Comparison of ENCODE assay signal across 14 cellular contexts in the genomic region with DNA sequence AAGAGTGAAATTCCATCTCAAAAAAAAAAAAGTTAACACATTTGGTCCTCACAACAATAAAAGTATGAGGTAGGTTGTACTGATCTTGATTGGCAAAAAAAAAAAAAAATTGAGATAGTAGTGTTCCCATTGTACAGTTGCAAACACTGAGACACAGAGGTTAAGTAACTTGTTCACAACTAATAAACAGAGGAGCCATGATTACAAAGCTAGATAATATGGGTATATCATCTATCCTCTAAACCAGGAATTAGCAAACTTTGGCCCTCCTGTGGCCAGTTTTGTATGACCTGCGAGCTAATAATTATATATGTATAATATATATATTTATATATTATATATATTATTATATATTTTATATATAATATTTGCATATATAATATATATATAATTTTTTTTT. TPM values are rescaled to one million over a fixed set of nuclear protein-coding genes. Genes with fewer than 3 reads are reported as not detected.
DNase-seq lines count a peak whose midpoint lies in the region; ATAC-seq and TF ChIP-seq lines count a peak whose summit lies in the region.
"Had no signal": no experiment of that assay in that cellular context is flagged by ENCODE, and none has a peak within 500 bp of the region (broad histone marks: within the 10 kb centered on the region; RNA-seq: fewer than 3 reads in every experiment).

No MANE protein-coding gene starts in this region.

- H3K36me3 ChIP-seq in OCI-LY7 (ENCODE audit: insufficient read depth, low read length) (peaks cover 16% of the 10 kb centered on the region), psoas muscle (ENCODE audit: insufficient read depth in 1 of 2, low read depth in 1 of 2) (peaks cover 0 to 17% of the 10 kb centered on the region in 2 donors)

- H3K9me2 ChIP-seq in OCI-LY7 (ENCODE audit: insufficient read depth, low read length) = no peaks in the 10 kb centered on the region

- no peaks in the 10 kb centered on the region for H3K27me3 Mint-ChIP-seq in activated naive CD4-positive, alpha-beta T cell treated with anti-CD3 and anti-CD28 coated beads, Interleukin-2, amount 50 U/mL, for 24 hours
- H3K27me3 Mint-ChIP-seq in activated naive CD4-positive, alpha-beta T cell treated with anti-CD3 and anti-CD28 coated beads for 36 hours (ENCODE audit: low read depth) = no peaks in the 10 kb centered on the region
- no peaks in the 10 kb centered on the region for H3K27me3 Mint-ChIP-seq in CD4-positive, alpha-beta T cell

- H3K79me2 ChIP-seq in OCI-LY7 (ENCODE audit: insufficient read depth, low read depth, low read length) = peaks cover 2% of the 10 kb centered on the region; the same call in 1 of the 2 replicates

- CTCF ChIA-PET in activated naive CD4-positive, alpha-beta T cell treated with anti-CD3 and anti-CD28 coated beads for 36 hours (lab: Charles Lee) = interaction anchor here (0.6 to 4.8 kb wide), 7 partner anchors 16 to 520 kb away, joined by 3 to 43 read pairs (median 3); partner anchors contain the start of gene MDP1
- CTCF ChIA-PET in CD4-positive, alpha-beta T cell (lab: Charles Lee) = interaction anchor here (0.6 to 5.0 kb wide), 3 partner anchors 27 to 109 kb away, joined by 3 to 33 read pairs (median 3); partner anchors contain the start of genes IRF9 and TINF2
- CTCF ChIA-PET in OCI-LY7 (lab: Charles Lee; ENCODE audit: unreplicated experiment) = no interaction called here

- H3K4me3 Mint-ChIP-seq in activated naive CD4-positive, alpha-beta T cell treated with anti-CD3 and anti-CD28 coated beads, Interleukin-2, amount 50 U/mL, for 24 hours = no peak overlapping the region
- no peak overlapping the region for H3K4me3 Mint-ChIP-seq in activated naive CD4-positive, alpha-beta T cell treated with anti-CD3 and anti-CD28 coated beads for 36 hours
- no peak overlapping the region for H3K4me3 Mint-ChIP-seq in CD4-positive, alpha-beta T cell
- H3K4me3 Mint-ChIP-seq: H9 had no signal

- no peaks in the 10 kb centered on the region for H4K20me1 ChIP-seq in OCI-LY7 (ENCODE audit: insufficient read depth, low read length)

- intact Hi-C loops in activated naive CD4-positive, alpha-beta T cell treated with anti-CD3 and anti-CD28 coated beads for 36 hours (cut with micrococcal nuclease) = no loop called here
- intact Hi-C loops in CD4-positive, alpha-beta T cell (cut with DNase I, micrococcal nuclease) = no loop called here
- intact Hi-C loops in OCI-LY7 (cut with micrococcal nuclease; ENCODE audit: unreplicated experiment) = no loop called here
- intact Hi-C loops in psoas muscle (cut with DNase I) = no loop called here

- no peaks in the 10 kb centered on the region for H3K27me3 ChIP-seq in CD4-positive, alpha-beta T cell (ENCODE audit: control insufficient read depth, insufficient read depth, low read length)
- H3K27me3 ChIP-seq in psoas muscle (ENCODE audit: insufficient read depth in 3 of 3, low read length in 2 of 3) = no peaks in the 10 kb centered on the region
- H3K27me3 ChIP-seq: BLaER1 had no signal

- H3K27ac ChIP-seq in CD4-positive, alpha-beta T cell (ENCODE audit: low read depth, low read length) = no peak overlapping the region
- no peak overlapping the region for H3K27ac ChIP-seq in OCI-LY7 (ENCODE audit: low read depth, low read length, poor library complexity, severe bottlenecking)
- H3K27ac ChIP-seq in psoas muscle = peak overlapping the region; percentile 96
- H3K27ac ChIP-seq: BLaER1 had no signal

- H2AFZ ChIP-seq in OCI-LY7 (ENCODE audit: low read length) = no peak overlapping the region

- no peaks in the 10 kb centered on the region for H3K9me3 ChIP-seq in CD4-positive, alpha-beta T cell (ENCODE audit: control insufficient read depth, low read length)
- no peaks in the 10 kb centered on the region for H3K9me3 ChIP-seq in OCI-LY7 (ENCODE audit: low read length)
- no peaks in the 10 kb centered on the region for H3K9me3 ChIP-seq in psoas muscle
- H3K9me3 ChIP-seq: BLaER1 had no signal

- H3K4me3 ChIP-seq in OCI-LY7 (ENCODE audit: low read depth, low read length, poor library complexity, severe bottlenecking) (no peak overlapping the region), psoas muscle (no peak overlapping the region)
- H3K4me3 ChIP-seq: BLaER1, GM12878 had no signal

- peak overlapping the region; percentile 6 for H3K27ac Mint-ChIP-seq in activated naive CD4-positive, alpha-beta T cell treated with anti-CD3 and anti-CD28 coated beads, Interleukin-2, amount 50 U/mL, for 24 hours
- no peak overlapping the region for H3K27ac Mint-ChIP-seq in activated naive CD4-positive, alpha-beta T cell treated with anti-CD3 and anti-CD28 coated beads for 36 hours
- peak overlapping the region; percentile 91 for H3K27ac Mint-ChIP-seq in CD4-positive, alpha-beta T cell
- H3K27ac Mint-ChIP-seq: H9 had no signal

- WGBS in psoas muscle, 3 donors = 88 to 92% (median 90%) methylated on average over 1 of the region's 1 CpG

- H3K4me1 Mint-ChIP-seq in activated naive CD4-positive, alpha-beta T cell treated with anti-CD3 and anti-CD28 coated beads, Interleukin-2, amount 50 U/mL, for 24 hours = peaks cover 53% of the 10 kb centered on the region
- peaks cover 37% of the 10 kb centered on the region for H3K4me1 Mint-ChIP-seq in activated naive CD4-positive, alpha-beta T cell treated with anti-CD3 and anti-CD28 coated beads for 36 hours (ENCODE audit: low read depth)
- H3K4me1 Mint-ChIP-seq in CD4-positive, alpha-beta T cell (ENCODE audit: low read depth) = peaks cover 51% of the 10 kb centered on the region

- peaks cover 30% of the 10 kb centered on the region for H3K4me1 ChIP-seq in OCI-LY7 (ENCODE audit: insufficient read depth, low read length, poor library complexity, severe bottlenecking)
- H3K4me1 ChIP-seq in psoas muscle = peaks cover 48% of the 10 kb centered on the region

- peaks cover 9% of the 10 kb centered on the region for H3K36me3 Mint-ChIP-seq in activated naive CD4-positive, alpha-beta T cell treated with anti-CD3 and anti-CD28 coated beads, Interleukin-2, amount 50 U/mL, for 24 hours
- peaks cover 19% of the 10 kb centered on the region for H3K36me3 Mint-ChIP-seq in activated naive CD4-positive, alpha-beta T cell treated with anti-CD3 and anti-CD28 coated beads for 36 hours (ENCODE audit: low read depth)
- H3K36me3 Mint-ChIP-seq in CD4-positive, alpha-beta T cell (ENCODE audit: low read depth) = peaks cover 23% of the 10 kb centered on the region

- H3K9me3 Mint-ChIP-seq in activated naive CD4-positive, alpha-beta T cell treated with anti-CD3 and anti-CD28 coated beads, Interleukin-2, amount 50 U/mL, for 24 hours = no peaks in the 10 kb centered on the region
- H3K9me3 Mint-ChIP-seq in activated naive CD4-positive, alpha-beta T cell treated with anti-CD3 and anti-CD28 coated beads for 36 hours = no peaks in the 10 kb centered on the region
- H3K9me3 Mint-ChIP-seq in CD4-positive, alpha-beta T cell = no peaks in the 10 kb centered on the region

- H3K4me2 ChIP-seq in OCI-LY7 (ENCODE audit: low read length) = no peak overlapping the region
- H3K4me2 ChIP-seq: BLaER1 had no signal

- BruUV-seq in OCI-LY7 (replicated peaks; lab: Mats Ljungman, UMichigan) = no TSS peak

- no peak for TF ChIP-seq CTCF in CD4-positive, alpha-beta T cell (IDR thresholded peaks at IDR 0.05)
- TF ChIP-seq CTCF in OCI-LY7 (conservative IDR thresholded peaks at IDR 0.05; ENCODE audit: low read length) (peak; percentile 23; the same call in 1 of the 2 replicates), psoas muscle (IDR thresholded peaks at IDR 0.05) (no peak)

- POLR2A ChIA-PET in CD4-positive, alpha-beta T cell (lab: Charles Lee) = interaction anchor here (0.7 to 11.7 kb wide), 3 partner anchors 15 to 1038 kb away, joined by 3 to 296 read pairs (median 127); partner anchors contain the start of genes DCAF11, NRL, PSME2 and RNF31
- POLR2A ChIA-PET in OCI-LY7 (lab: Charles Lee) = interaction anchor here (0.7 to 2.8 kb wide), 5 partner anchors 16 to 813 kb away, joined by 4 to 11 read pairs (median 4); partner anchors contain the start of gene DCAF11

- DNase-seq in activated naive CD4-positive, alpha-beta T cell treated with anti-CD3 and anti-CD28 coated beads for 36 hours = no peak
- no peak for DNase-seq in CD4-positive, alpha-beta T cell
- no peak for DNase-seq in OCI-LY7 (ENCODE audit: low spot score)
- no peak for DNase-seq in psoas muscle
- no peak for DNase-seq in NCI-H510A (lab: John Stamatoyannopoulos, UW)
- DNase-seq: DMS53, GOT3, H9 had no signal

- no peak for ATAC-seq in CD4-positive, alpha-beta T cell (ENCODE audit: poor library complexity)
- no peak for ATAC-seq in psoas muscle
- ATAC-seq in GM19023 (IDR thresholded peaks at IDR 0.05; ENCODE audit: unreplicated experiment) = no peak
- ATAC-seq in HG02610 (IDR thresholded peaks at IDR 0.05; ENCODE audit: unreplicated experiment) = no peak
- ATAC-seq: GM12878 had no signal

RNA-seq across cellular contexts. Expression of gene PSME1, which starts 2.3 kb away (rescaled TPM):
- total RNA-seq in activated naive CD4-positive, alpha-beta T cell treated with anti-CD3 and anti-CD28 coated beads for 36 hours = 100 to 1,000 TPM; 406 to 416 TPM
- 100 to 1,000 TPM; 166 to 171 TPM for total RNA-seq in CD4-positive, alpha-beta T cell
- total RNA-seq in OCI-LY7 (2014; rRNA removed; shearing (Covaris generic)) = 187 and 213 TPM in 2 replicates
- total RNA-seq in OCI-LY7 (2022) = 146 and 149 TPM in 2 replicates
- total RNA-seq in psoas muscle = 100 to 1,000 TPM in 1 of 4 donors, 10 to 100 TPM in 3; 49.2 to 122 (median 80.3) TPM
- 100 to 1,000 TPM in 1 of 3 donors, 10 to 100 TPM in 2; 73.0 to 106 (median 92.6) TPM for polyA plus RNA-seq in psoas muscle

RNA-seq across cellular contexts. Expression of gene FITM1, which starts 3.3 kb away (rescaled TPM):
- under 1 TPM; 0.19 to 0.30 TPM for total RNA-seq in activated naive CD4-positive, alpha-beta T cell treated with anti-CD3 and anti-CD28 coated beads for 36 hours
- 1 to 10 TPM; 1.5 to 1.7 TPM for total RNA-seq in CD4-positive, alpha-beta T cell
- total RNA-seq in OCI-LY7 (2014; rRNA removed; shearing (Covaris generic)) = 0.28 TPM in 2 replicates
- total RNA-seq in OCI-LY7 (2022) (0.97 and 1.4 TPM in 2 replicates), psoas muscle (100 to 1,000 TPM in 3 of 4 donors, 10 to 100 TPM in 1; 72.8 to 167 (median 137) TPM)
- polyA plus RNA-seq in psoas muscle = 100 to 1,000 TPM; 100 to 163 (median 113) TPM
- total RNA-seq: A673 had no signal

RNA-seq across cellular contexts. Expression of gene EMC9, which starts 7.7 kb away (rescaled TPM):
- total RNA-seq in activated naive CD4-positive, alpha-beta T cell treated with anti-CD3 and anti-CD28 coated beads for 36 hours = 10 to 100 TPM; 38.4 to 38.9 TPM
- total RNA-seq in CD4-positive, alpha-beta T cell = 10 to 100 TPM; 11.8 to 13.1 TPM
- total RNA-seq in OCI-LY7 (2014; rRNA removed; shearing (Covaris generic)) = 73.2 and 74.8 TPM in 2 replicates
- total RNA-seq in OCI-LY7 (2022) (72.0 and 72.9 TPM in 2 replicates), psoas muscle (10 to 100 TPM; 18.0 to 67.5 (median 36.1) TPM)
- 10 to 100 TPM; 17.2 to 35.5 (median 30.9) TPM for polyA plus RNA-seq in psoas muscle

RNA-seq across cellular contexts. Expression of gene PSME2, which starts 12.7 kb away (rescaled TPM):
- total RNA-seq in activated naive CD4-positive, alpha-beta T cell treated with anti-CD3 and anti-CD28 coated beads for 36 hours = 100 to 1,000 TPM; 392 to 404 TPM
- total RNA-seq in CD4-positive, alpha-beta T cell = 10 to 100 TPM; 81.7 to 83.2 TPM
- 254 and 290 TPM in 2 replicates for total RNA-seq in OCI-LY7 (2014; rRNA removed; shearing (Covaris generic))
- total RNA-seq in OCI-LY7 (2022) = 176 and 188 TPM in 2 replicates
- 100 to 1,000 TPM in 1 of 4 donors, 10 to 100 TPM in 3; 30.1 to 179 (median 76.0) TPM for total RNA-seq in psoas muscle
- polyA plus RNA-seq in psoas muscle = 10 to 100 TPM; 64.7 to 80.0 (median 76.4) TPM

RNA-seq across cellular contexts. Expression of gene RNF31, which starts 13.6 kb away (rescaled TPM):
- total RNA-seq in activated naive CD4-positive, alpha-beta T cell treated with anti-CD3 and anti-CD28 coated beads for 36 hours = 10 to 100 TPM; 51.1 to 53.8 TPM
- total RNA-seq in CD4-positive, alpha-beta T cell = 10 to 100 TPM; 46.0 to 57.8 TPM
- 37.8 and 66.1 TPM in 2 replicates for total RNA-seq in OCI-LY7 (2014; rRNA removed; shearing (Covaris generic))
- total RNA-seq in OCI-LY7 (2022) (57.8 and 58.1 TPM in 2 replicates), psoas muscle (10 to 100 TPM; 46.4 to 81.5 (median 64.7) TPM)
- polyA plus RNA-seq in psoas muscle = 10 to 100 TPM; 43.3 to 57.3 (median 55.7) TPM

Comparison
In these comparisons a context has a peak if more than half of its experiments do, and no peak if none do; other contexts are left out.
1. RNA of gene FITM1, which starts 3.3 kb away (total RNA-seq): 72.8 to 167 TPM in psoas muscle; 1.5 to 1.7 TPM in CD4-positive, alpha-beta T cell, 0.28 to 1.4 TPM in OCI-LY7 and 0.19 to 0.30 TPM in activated naive CD4-positive, alpha-beta T cell treated with anti-CD3 and anti-CD28 coated beads for 36 hours; every median in the first group is over 10 times any median in the second.